In the genomic region with DNA sequence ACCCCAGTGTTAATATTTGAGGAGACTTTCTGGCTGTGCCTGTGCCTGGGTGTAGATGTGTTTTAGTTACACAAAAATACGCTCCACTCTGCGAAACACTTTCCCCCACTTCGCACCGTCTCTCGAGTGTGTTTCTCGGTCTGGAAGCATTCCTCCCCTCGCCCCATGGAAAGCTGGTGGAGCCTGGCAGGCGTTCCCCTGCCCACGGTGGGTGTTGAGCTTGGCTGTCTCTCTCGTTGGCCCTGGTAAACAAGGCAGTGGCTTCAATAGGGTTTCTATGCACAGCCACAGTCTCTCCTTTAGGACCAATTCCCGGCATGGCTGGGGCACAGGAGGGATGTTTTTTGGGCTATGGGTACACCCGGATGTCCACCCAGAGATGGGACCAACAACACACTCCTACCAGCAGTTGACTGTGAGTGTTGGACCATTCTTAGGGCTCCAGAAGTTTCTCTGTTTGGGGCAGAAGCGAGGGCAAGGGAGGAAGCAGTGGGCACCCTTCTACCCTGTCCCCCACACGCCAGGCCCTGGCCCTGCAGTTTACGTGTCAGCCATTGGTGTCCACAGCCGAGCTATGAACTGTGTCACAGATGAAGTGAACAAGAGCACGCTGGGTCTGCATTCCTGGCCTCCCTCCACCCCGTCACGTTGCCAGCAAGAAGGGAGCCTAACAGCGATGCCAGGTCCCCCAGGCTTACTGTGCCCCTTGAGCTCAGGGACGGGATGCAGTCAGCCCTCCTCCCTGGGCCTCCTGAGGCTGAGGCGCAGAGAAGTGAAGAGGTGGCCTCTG, we compare ENCODE assay signal across 19 cellular contexts.
"Had no signal": no experiment of that assay in that cellular context is flagged by ENCODE, and none has a peak within 500 bp of the region (broad histone marks: within the 10 kb centered on the region; RNA-seq: fewer than 3 reads in every experiment).

No MANE protein-coding gene starts in this region.

- ATAC-seq: activated CD8-positive, alpha-beta memory T cell treated with anti-CD3 and anti-CD28 coated beads, Interleukin-2, amount 10 ng/mL, durations not matched to agents 7 days and 5 days; activated naive CD4-positive, alpha-beta T cell treated with anti-CD3 and anti-CD28 coated beads, Interleukin-2, amount 50 U/mL, for 72 hours; gastrocnemius medialis; mucosa of descending colon; natural killer cell had no signal

- H3K4me1 Mint-ChIP-seq: activated CD8-positive, alpha-beta memory T cell treated with anti-CD3 and anti-CD28 coated beads, Interleukin-2, amount 10 ng/mL, durations not matched to agents 7 days and 5 days had no signal

- H3K9me3 Mint-ChIP-seq: activated naive CD4-positive, alpha-beta T cell treated with anti-CD3 and anti-CD28 coated beads, Interleukin-2, amount 50 U/mL, for 72 hours; activated T-cell treated with anti-CD3 and anti-CD28 coated beads, Interleukin-2, amount 50 U/mL, for 24 hours; natural killer cell; stimulated activated naive CD8-positive, alpha-beta T cell treated with anti-CD3 and anti-CD28 coated beads, Interleukin-15, Interleukin-2, amounts not matched to agents 100 ng/mL and 50 ng/mL, for 24 hours had no signal

- H3K4me1 ChIP-seq: colonic mucosa, gastrocnemius medialis, vagina had no signal

- H3K27ac Mint-ChIP-seq: activated CD8-positive, alpha-beta memory T cell treated with anti-CD3 and anti-CD28 coated beads, Interleukin-2, amount 10 ng/mL, durations not matched to agents 7 days and 5 days; stimulated activated naive CD8-positive, alpha-beta T cell treated with anti-CD3 and anti-CD28 coated beads, Interleukin-15, Interleukin-2, amounts not matched to agents 100 ng/mL and 50 ng/mL, for 24 hours had no signal

- H3K27ac ChIP-seq: colonic mucosa, epithelial cell of prostate, gastrocnemius medialis, vagina had no signal

- H3K27me3 ChIP-seq: colonic mucosa, gastrocnemius medialis, vagina had no signal

- H3K36me3 ChIP-seq: colonic mucosa, gastrocnemius medialis, vagina had no signal

- H3K9me3 ChIP-seq: colonic mucosa, gastrocnemius medialis, mucosa of descending colon, vagina had no signal

- H3K4me3 Mint-ChIP-seq: activated CD8-positive, alpha-beta memory T cell treated with anti-CD3 and anti-CD28 coated beads, Interleukin-2, amount 10 ng/mL, durations not matched to agents 7 days and 5 days; activated T-cell treated with anti-CD3 and anti-CD28 coated beads, Interleukin-2, amount 50 U/mL, for 24 hours; natural killer cell; stimulated activated naive CD8-positive, alpha-beta T cell treated with anti-CD3 and anti-CD28 coated beads, Interleukin-15, Interleukin-2, amounts not matched to agents 100 ng/mL and 50 ng/mL, for 24 hours had no signal

- H3K36me3 Mint-ChIP-seq: activated CD8-positive, alpha-beta memory T cell treated with anti-CD3 and anti-CD28 coated beads, Interleukin-2, amount 10 ng/mL, durations not matched to agents 7 days and 5 days; activated naive CD4-positive, alpha-beta T cell treated with anti-CD3 and anti-CD28 coated beads, Interleukin-2, amount 50 U/mL, for 72 hours; natural killer cell had no signal

- DNase-seq: activated CD4-positive, alpha-beta T cell treated with anti-CD3 and anti-CD28 coated beads, Interleukin-2, amount 50 U/mL, for 4 hours; activated CD4-positive, CD25-positive, alpha-beta regulatory T cell; activated CD8-positive, alpha-beta memory T cell treated with anti-CD3 and anti-CD28 coated beads, Interleukin-2, amount 10 ng/mL, durations not matched to agents 7 days and 5 days; activated effector memory CD4-positive, alpha-beta T cell treated with Interleukin-2 at 50 U/mL for 16 hours; activated T-cell treated with anti-CD3 and anti-CD28 coated beads, Interleukin-2, amount 50 U/mL, for 24 hours; amniotic stem cell; colonic mucosa; effector CD4-positive, alpha-beta T cell; gastrocnemius medialis; left cardiac atrium; mucosa of descending colon; natural killer cell; occipital lobe; stimulated activated CD4-positive, alpha-beta T cell treated with anti-CD3 and anti-CD28 coated beads, Interleukin-15, amount 100 ng/mL, for 24 hours; stimulated activated CD4-positive, alpha-beta T cell treated with anti-CD3 and anti-CD28 coated beads, Interleukin-4, amount 100 ng/mL, for 24 hours had no signal

- H3K27me3 Mint-ChIP-seq: activated CD8-positive, alpha-beta memory T cell treated with anti-CD3 and anti-CD28 coated beads, Interleukin-2, amount 10 ng/mL, durations not matched to agents 7 days and 5 days; stimulated activated naive CD8-positive, alpha-beta T cell treated with anti-CD3 and anti-CD28 coated beads, Interleukin-15, Interleukin-2, amounts not matched to agents 100 ng/mL and 50 ng/mL, for 24 hours had no signal

- H3K4me3 ChIP-seq: colonic mucosa, gastrocnemius medialis, mucosa of descending colon, vagina had no signal
